In genomic region chr1:15944308-15945010, GRCh38 we compare ENCODE assay signal across 20 cellular contexts. TPM values are rescaled to one million over a fixed set of nuclear protein-coding genes. Genes with fewer than 3 reads are reported as not detected.
"Had no signal": no experiment of that assay in that cellular context is flagged by ENCODE, and none has a peak within 500 bp of the region (broad histone marks: within the 10 kb centered on the region; RNA-seq: fewer than 3 reads in every experiment).

No MANE protein-coding gene starts in this region.

- H3K27me3 ChIP-seq: ascending aorta, neural progenitor cell, pancreas, sigmoid colon, suprapubic skin had no signal

- H3K36me3 ChIP-seq: neural progenitor cell had no signal

- DNase-seq: activated CD4-positive, alpha-beta T cell treated with anti-CD3 and anti-CD28 coated beads, Interleukin-2, amount 50 U/mL, for 48 hours; activated naive CD4-positive, alpha-beta T cell treated with anti-CD3 and anti-CD28 coated beads, Interleukin-2, amount 10 ng/mL, durations not matched to agents 7 days and 5 days; erythroblast; naive B cell; sigmoid colon; stimulated activated CD4-positive, alpha-beta T cell treated with anti-CD3 and anti-CD28 coated beads, Interleukin-2, amount 100 ng/mL, for 24 hours; stimulated activated naive CD4-positive, alpha-beta T cell treated with Interleukin-2 at 50 U/mL for 16 hours; trophoblast cell; WERI-Rb-1 had no signal

- H3K9me3 ChIP-seq: ascending aorta, pancreas, sigmoid colon, suprapubic skin had no signal

- H2AFZ ChIP-seq: neural progenitor cell had no signal

- FAIRE-seq: bronchial epithelial cell, keratinocyte, pancreas had no signal

- H3K9me3 Mint-ChIP-seq: activated naive CD4-positive, alpha-beta T cell treated with anti-CD3 and anti-CD28 coated beads, Interleukin-2, amount 10 ng/mL, durations not matched to agents 7 days and 5 days; activated T-helper 17 cell treated with anti-CD3 and anti-CD28 coated beads, Interleukin-2, amount 50 U/mL, for 72 hours; naive B cell; neural progenitor cell had no signal

- H3K4me1 ChIP-seq: neural progenitor cell had no signal

- H3K27ac ChIP-seq: neural progenitor cell, pancreas, sigmoid colon, suprapubic skin, WERI-Rb-1 had no signal

- H3K9ac ChIP-seq: neural progenitor cell had no signal

- H3K4me3 Mint-ChIP-seq: activated naive CD4-positive, alpha-beta T cell treated with anti-CD3 and anti-CD28 coated beads, Interleukin-2, amount 10 ng/mL, durations not matched to agents 7 days and 5 days; activated T-helper 17 cell treated with anti-CD3 and anti-CD28 coated beads, Interleukin-2, amount 50 U/mL, for 72 hours; naive B cell; neural progenitor cell had no signal

- H3K27ac Mint-ChIP-seq: activated naive CD4-positive, alpha-beta T cell treated with anti-CD3 and anti-CD28 coated beads, Interleukin-2, amount 10 ng/mL, durations not matched to agents 7 days and 5 days; activated T-helper 17 cell treated with anti-CD3 and anti-CD28 coated beads, Interleukin-2, amount 50 U/mL, for 72 hours; neural progenitor cell had no signal

- H3K4me2 ChIP-seq: neural progenitor cell had no signal

- ATAC-seq: activated T-helper 17 cell treated with anti-CD3 and anti-CD28 coated beads, Interleukin-2, amount 50 U/mL, for 72 hours; left lobe of liver; pancreas had no signal

- H3K27me3 Mint-ChIP-seq: activated naive CD4-positive, alpha-beta T cell treated with anti-CD3 and anti-CD28 coated beads, Interleukin-2, amount 10 ng/mL, durations not matched to agents 7 days and 5 days; activated T-helper 17 cell treated with anti-CD3 and anti-CD28 coated beads, Interleukin-2, amount 50 U/mL, for 72 hours; naive B cell had no signal

- H3K4me3 ChIP-seq: ascending aorta, neural progenitor cell, pancreas, sigmoid colon, suprapubic skin had no signal

RNA-seq across cellular contexts. Expression of gene SRARP, which starts 59.6 kb away (rescaled TPM):
- total RNA-seq: activated T-helper 17 cell treated with anti-CD3 and anti-CD28 coated beads, Interleukin-2, amount 50 U/mL, for 72 hours; ascending aorta; bronchial epithelial cell; chondrocyte; left lobe of liver; mononuclear cell; pancreas; sigmoid colon; suprapubic skin; T-helper 1 cell treated with Interleukin-12 subunit alpha and Interleukin-12 subunit beta and Interleukin-4 antibody, amounts not matched to agents 30 ng/mL and 1 ng/mL, for 36 hours had no signal
- polyA plus RNA-seq: keratinocyte, pancreas had no signal
